ENCODE assay signal across 19 cellular contexts in the genomic region with DNA sequence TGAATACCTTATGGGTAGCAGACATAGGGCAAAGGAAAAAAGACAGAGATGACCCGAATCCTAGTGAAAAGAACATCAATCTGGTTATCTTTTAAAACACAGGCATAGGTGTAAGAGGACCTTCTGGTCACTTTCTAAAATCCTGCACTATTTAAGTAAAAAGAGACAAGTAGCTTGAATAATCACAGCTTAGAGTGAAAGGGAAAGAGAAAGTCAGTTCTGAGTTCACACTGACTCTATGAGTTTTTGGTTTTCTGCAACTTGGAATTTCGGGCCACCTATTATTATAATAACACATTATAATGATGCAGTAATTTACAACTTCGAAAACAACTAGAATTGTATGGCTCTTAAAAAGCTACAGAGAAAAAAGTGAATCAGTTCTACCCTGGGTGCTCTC.
DNase-seq lines count a peak whose midpoint lies in the region; ATAC-seq and TF ChIP-seq lines count a peak whose summit lies in the region.
"Had no signal": no experiment of that assay in that cellular context is flagged by ENCODE, and none has a peak within 500 bp of the region (broad histone marks: within the 10 kb centered on the region; RNA-seq: fewer than 3 reads in every experiment).

No MANE protein-coding gene starts in this region.

- H3K36me3 ChIP-seq in endodermal cell (ENCODE audit: control insufficient read depth, insufficient read depth, low read length): no peaks in the 10 kb centered on the region

- peaks cover 5% of the 10 kb centered on the region for H3K9me3 Mint-ChIP-seq in endodermal cell
- H3K9me3 Mint-ChIP-seq: IgD-negative memory B cell had no signal

- H3K9ac ChIP-seq in endodermal cell (ENCODE audit: extremely low read depth, low read length, poor library complexity, severe bottlenecking): no peak overlapping the region
- H3K9ac ChIP-seq: KMS-11, SK-N-SH had no signal

- H3K27me3 ChIP-seq in endodermal cell (ENCODE audit: control insufficient read depth, insufficient read depth, low read length, poor library complexity, severe bottlenecking): no peaks in the 10 kb centered on the region

- H3K27me3 Mint-ChIP-seq in endodermal cell (ENCODE audit: insufficient read depth): no peaks in the 10 kb centered on the region
- H3K27me3 Mint-ChIP-seq: IgD-negative memory B cell had no signal

- H3K4me3 Mint-ChIP-seq in endodermal cell: no peak overlapping the region
- H3K4me3 Mint-ChIP-seq: CD8-positive, alpha-beta T cell; IgD-negative memory B cell had no signal

- H3K27ac Mint-ChIP-seq in endodermal cell: no peak overlapping the region
- H3K27ac Mint-ChIP-seq: CD8-positive, alpha-beta T cell; IgD-negative memory B cell had no signal

- H3K4me3 ChIP-seq in endodermal cell (ENCODE audit: low read length): no peak overlapping the region

- no peaks in the 10 kb centered on the region for H3K36me3 Mint-ChIP-seq in endodermal cell (ENCODE audit: low read depth)
- H3K36me3 Mint-ChIP-seq: CD8-positive, alpha-beta T cell; IgD-negative memory B cell had no signal

- no peak for DNase-seq in endodermal cell
- peak; percentile 24 for DNase-seq in pons (ENCODE audit: low spot score)
- no peak for DNase-seq in NCI-H2029 (lab: John Stamatoyannopoulos, UW)
- no peak for DNase-seq in NCI-H82 (lab: John Stamatoyannopoulos, UW)
- DNase-seq: Caco-2; CD8-positive, alpha-beta T cell; GF-D8; HCEC 1CT; MM.1S; NCI-H446 treated with DMSO at 0.1 percent for 48 hours; SW 1271 had no signal

- H3K4me1 ChIP-seq in endodermal cell (ENCODE audit: control insufficient read depth, insufficient read depth, low read length): peaks cover 3% of the 10 kb centered on the region
- H3K4me1 ChIP-seq: Caco-2 had no signal

- ATAC-seq in GM18867 (IDR thresholded peaks at IDR 0.05; ENCODE audit: unreplicated experiment): peak; percentile 72
- ATAC-seq in HG03432 (IDR thresholded peaks at IDR 0.05; ENCODE audit: unreplicated experiment): peak; percentile 38
- no peak for ATAC-seq in HG03139 (IDR thresholded peaks at IDR 0.05; ENCODE audit: unreplicated experiment)
- ATAC-seq in GM21360 (IDR thresholded peaks at IDR 0.05; ENCODE audit: unreplicated experiment): no peak
- ATAC-seq: CD8-positive, alpha-beta T cell had no signal

- H3K9me3 ChIP-seq in endodermal cell (ENCODE audit: control insufficient read depth, low read length): no peaks in the 10 kb centered on the region
- H3K9me3 ChIP-seq: Caco-2, SK-N-SH had no signal

- WGBS in endodermal cell (ENCODE audit: insufficient coverage in 1 of 2, insufficient read length in 1 of 2), 2 experiments: 83 to 100% methylated on average over 1 to 3 of the region's 3 CpGs

- peaks cover 27% of the 10 kb centered on the region for H3K4me1 Mint-ChIP-seq in endodermal cell
- H3K4me1 Mint-ChIP-seq: IgD-negative memory B cell had no signal

- H3K27ac ChIP-seq in endodermal cell (ENCODE audit: low read depth, low read length): peak overlapping the region; percentile 94
- H3K27ac ChIP-seq: HL-60, KMS-11 had no signal

- TF ChIP-seq CTCF in endodermal cell (conservative IDR thresholded peaks at IDR 0.05): no peak

Comparison
In these comparisons a context has a peak if more than half of its experiments do, and no peak if none do; other contexts are left out.
1. ATAC-seq: peak in GM18867 (single experiment) and HG03432 (single experiment); none in HG03139 (single experiment) and GM21360 (single experiment).